ENCODE assay signal across 21 cellular contexts in genomic region chr17:73516356-73516755, GRCh38.
"Had no signal": no experiment of that assay in that cellular context is flagged by ENCODE, and none has a peak within 500 bp of the region (broad histone marks: within the 10 kb centered on the region; RNA-seq: fewer than 3 reads in every experiment).

No MANE protein-coding gene starts in this region.

- H3K4me3 Mint-ChIP-seq: natural killer cell; stimulated activated naive B cell treated with anti-CD40 and anti-IgM and Interleukin-4, amounts not matched to agents 10 μg/mL and 1 μg/mL and 100 μg/mL, for 72 hours; stimulated activated naive CD8-positive, alpha-beta T cell treated with anti-CD3 and anti-CD28 coated beads, Interleukin-15, amount 100 ng/mL, for 72 hours had no signal

- H3K4me1 Mint-ChIP-seq: natural killer cell; stimulated activated naive CD8-positive, alpha-beta T cell treated with anti-CD3 and anti-CD28 coated beads, Interleukin-15, amount 100 ng/mL, for 72 hours had no signal

- ATAC-seq: esophagus mucosa; heart right ventricle; left lobe of liver; natural killer cell; psoas muscle; sciatic nerve; stimulated activated naive B cell treated with anti-CD40 and anti-IgM and Interleukin-4, amounts not matched to agents 10 μg/mL and 1 μg/mL and 100 μg/mL, for 72 hours; stimulated activated naive CD8-positive, alpha-beta T cell treated with anti-CD3 and anti-CD28 coated beads, Interleukin-15, amount 100 ng/mL, for 72 hours; upper lobe of right lung had no signal

- H3K27ac ChIP-seq: heart right ventricle, parathyroid adenoma, psoas muscle, testis, tibial nerve, upper lobe of right lung, vagina had no signal

- H3K9me3 Mint-ChIP-seq: natural killer cell; stimulated activated naive B cell treated with anti-CD40 and anti-IgM and Interleukin-4, amounts not matched to agents 10 μg/mL and 1 μg/mL and 100 μg/mL, for 72 hours; stimulated activated naive CD8-positive, alpha-beta T cell treated with anti-CD3 and anti-CD28 coated beads, Interleukin-15, amount 100 ng/mL, for 72 hours had no signal

- H3K4me3 ChIP-seq: heart right ventricle, psoas muscle, testis, tibial nerve, upper lobe of right lung, vagina had no signal

- H3K27me3 Mint-ChIP-seq: stimulated activated naive B cell treated with anti-CD40 and anti-IgM and Interleukin-4, amounts not matched to agents 10 μg/mL and 1 μg/mL and 100 μg/mL, for 72 hours; stimulated activated naive CD8-positive, alpha-beta T cell treated with anti-CD3 and anti-CD28 coated beads, Interleukin-15, amount 100 ng/mL, for 72 hours had no signal

- H3K9me3 ChIP-seq: heart right ventricle, psoas muscle, testis, tibial nerve, upper lobe of right lung, vagina had no signal

- DNase-seq: effector memory CD4-positive, alpha-beta T cell; heart right ventricle; mammary epithelial cell; natural killer cell; occipital lobe; stimulated activated CD4-positive, alpha-beta T cell treated with anti-CD3 and anti-CD28 coated beads, Interleukin-2, amount 100 ng/mL, for 24 hours; stimulated activated CD4-positive, alpha-beta T cell treated with anti-CD3 and anti-CD28 coated beads, Interleukin-4, amount 100 ng/mL, for 4 hours; stimulated activated naive B cell treated with anti-CD40 and anti-IgM and Interleukin-4, amounts not matched to agents 10 μg/mL and 1 μg/mL and 100 μg/mL, for 72 hours; stimulated activated naive CD8-positive, alpha-beta T cell treated with anti-CD3 and anti-CD28 coated beads, Interleukin-15, amount 100 ng/mL, for 72 hours; testis; upper lobe of right lung had no signal

- H3K36me3 Mint-ChIP-seq: natural killer cell had no signal

- H3K27ac Mint-ChIP-seq: natural killer cell; stimulated activated naive B cell treated with anti-CD40 and anti-IgM and Interleukin-4, amounts not matched to agents 10 μg/mL and 1 μg/mL and 100 μg/mL, for 72 hours had no signal

- H3K36me3 ChIP-seq: heart right ventricle, tibial nerve, upper lobe of right lung, vagina had no signal

- FAIRE-seq: endometrium, frontal cortex, islet of Langerhans had no signal

- H3K9ac ChIP-seq: parathyroid adenoma had no signal

- H3K4me1 ChIP-seq: heart right ventricle, parathyroid adenoma, psoas muscle, testis, upper lobe of right lung, vagina had no signal
